ENCODE assay signal across 21 cellular contexts in the genomic region with DNA sequence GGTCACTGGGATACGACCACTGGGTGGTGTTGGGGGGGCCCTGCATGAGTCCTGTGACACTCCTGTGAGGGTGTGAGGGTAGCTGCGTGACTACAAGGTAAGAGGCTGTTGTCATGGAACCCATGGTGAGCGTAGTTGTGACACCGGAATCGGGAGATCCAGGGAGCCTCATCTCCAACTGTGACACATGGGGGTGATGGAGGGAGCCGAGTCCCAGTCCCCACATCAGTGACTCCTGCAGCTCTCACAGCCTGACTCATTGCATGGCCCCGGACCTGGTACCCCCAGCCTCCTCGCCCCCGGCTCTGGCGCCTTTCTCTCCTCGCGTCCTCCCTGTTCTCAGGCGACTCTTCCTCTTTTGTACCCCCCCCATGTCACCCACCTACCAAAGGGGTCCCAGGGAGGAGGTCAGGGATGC. TPM values are rescaled to one million over a fixed set of nuclear protein-coding genes. Genes with fewer than 3 reads are reported as not detected.
DNase-seq lines count a peak whose midpoint lies in the region; ATAC-seq and TF ChIP-seq lines count a peak whose summit lies in the region.
"Had no signal": no experiment of that assay in that cellular context is flagged by ENCODE, and none has a peak within 500 bp of the region (broad histone marks: within the 10 kb centered on the region; RNA-seq: fewer than 3 reads in every experiment).

No MANE protein-coding gene starts in this region.

- POLR2A ChIA-PET in Caco-2 (lab: Charles Lee) = no interaction called here

- no peak overlapping the region for H3K9ac ChIP-seq in stomach smooth muscle (ENCODE audit: low read length in 2 of 2)

- H3K27ac Mint-ChIP-seq in Caco-2 (ENCODE audit: unreplicated experiment) (peak overlapping the region; percentile 40), brain (peak overlapping the region in 3 of 5 experiments; percentile 52 to 91 (median 83))
- H3K27ac Mint-ChIP-seq: activated CD4-positive, alpha-beta T cell treated with anti-CD3 and anti-CD28 coated beads for 36 hours had no signal

- H3K9me3 Mint-ChIP-seq in Caco-2 (ENCODE audit: unreplicated experiment) (no peaks in the 10 kb centered on the region), brain (no peaks in the 10 kb centered on the region)
- H3K9me3 Mint-ChIP-seq: stimulated activated effector memory CD8-positive, alpha-beta T cell treated with anti-CD3 and anti-CD28 coated beads, Interleukin-12 subunit alpha, Interleukin-12 subunit beta, amount 100 ng/mL, for 72 hours had no signal

- H3K4me1 ChIP-seq in Caco-2 (peaks cover 53% of the 10 kb centered on the region), lower lobe of right lung (peaks cover 42% of the 10 kb centered on the region), stomach smooth muscle (ENCODE audit: control insufficient read depth, insufficient read depth, low read length) (peaks cover 69% of the 10 kb centered on the region)

- DNase-seq in Caco-2 (no peak), lower lobe of right lung (no peak), KG1 (lab: John Stamatoyannopoulos, UW) (no peak), cerebellar cortex (ENCODE audit: low spot score) (no peak), KBM-7 (no peak), NCI-H446 treated with DMSO at 0.1 percent for 48 hours (lab: John Stamatoyannopoulos, UW) (no peak)
- DNase-seq: activated CD4-positive, alpha-beta T cell treated with anti-CD3 and anti-CD28 coated beads for 36 hours; COR-L47; dermis blood vessel endothelial cell; EL; head of caudate nucleus; islet precursor cell; NCI-H146; NCI-H510A had no signal

- TF ChIP-seq CTCF in Caco-2 (IDR thresholded peaks at IDR 0.05; ENCODE audit: insufficient read depth in 1 of 2, low read depth in 1 of 2, low read length in 1 of 2, severe bottlenecking in 1 of 2, unreplicated experiment in 1 of 2) (no peak), brain (conservative IDR thresholded peaks at IDR 0.05) (no peak), lower lobe of right lung (IDR thresholded peaks at IDR 0.05) (no peak)

- no TSS peak for BruUV-seq in Caco-2 (replicated peaks; lab: Mats Ljungman, UMichigan)

- intact Hi-C loops in Caco-2 (cut with micrococcal nuclease; ENCODE audit: unreplicated experiment) (no loop called here), lower lobe of right lung (cut with DNase I) (no loop called here)

- peaks cover 30% of the 10 kb centered on the region for H3K4me1 Mint-ChIP-seq in Caco-2 (ENCODE audit: low read depth, unreplicated experiment)
- peaks cover 51% of the 10 kb centered on the region for H3K4me1 Mint-ChIP-seq in brain

- no peaks in the 10 kb centered on the region for H3K9me3 ChIP-seq in Caco-2
- no peaks in the 10 kb centered on the region for H3K9me3 ChIP-seq in lower lobe of right lung
- no peaks in the 10 kb centered on the region for H3K9me3 ChIP-seq in stomach smooth muscle (ENCODE audit: control insufficient read depth in 2 of 2, low read length in 2 of 2)
- H3K9me3 ChIP-seq: spleen had no signal

- in situ Hi-C loops in KBM-7 (cut with MboI; ENCODE audit: low pct_unique_long_range_greater_than_20kb, low sequenced_read_pairs) = no loop called here

- H3K27ac ChIP-seq in lower lobe of right lung (peak overlapping the region; percentile 41), stomach smooth muscle (ENCODE audit: low read length) (peak overlapping the region; percentile 67)
- H3K27ac ChIP-seq: spleen had no signal

- CTCF ChIA-PET in Caco-2 (lab: Charles Lee) = interaction anchor here (0.9 to 1.8 kb wide), 5 partner anchors 9 to 36 kb away, joined by 3 to 6 read pairs (median 6); no protein-coding TSS in a partner anchor

- H3K36me3 ChIP-seq in Caco-2 (ENCODE audit: control insufficient read depth, insufficient read depth, low read length) (no peaks in the 10 kb centered on the region), lower lobe of right lung (no peaks in the 10 kb centered on the region), stomach smooth muscle (ENCODE audit: control insufficient read depth in 2 of 2, insufficient read depth in 2 of 2, low read length in 2 of 2) (no peaks in the 10 kb centered on the region)
- H3K36me3 ChIP-seq: spleen had no signal

- H3K36me3 Mint-ChIP-seq in Caco-2 (ENCODE audit: insufficient read depth, unreplicated experiment) = no peaks in the 10 kb centered on the region
- no peaks in the 10 kb centered on the region for H3K36me3 Mint-ChIP-seq in brain
- H3K36me3 Mint-ChIP-seq: stimulated activated effector memory CD8-positive, alpha-beta T cell treated with anti-CD3 and anti-CD28 coated beads, Interleukin-12 subunit alpha, Interleukin-12 subunit beta, amount 100 ng/mL, for 72 hours had no signal

- no peaks in the 10 kb centered on the region for H3K27me3 Mint-ChIP-seq in Caco-2 (ENCODE audit: insufficient read depth, unreplicated experiment)
- H3K27me3 Mint-ChIP-seq in brain = peaks cover 4% of the 10 kb centered on the region
- H3K27me3 Mint-ChIP-seq: activated CD4-positive, alpha-beta T cell treated with anti-CD3 and anti-CD28 coated beads for 36 hours had no signal

- H3K27me3 ChIP-seq in Caco-2 (replicated peaks; ENCODE audit: control insufficient read depth, insufficient read depth, low read length) (no peaks in the 10 kb centered on the region), lower lobe of right lung (ENCODE audit: low read depth) (no peaks in the 10 kb centered on the region), stomach smooth muscle (ENCODE audit: control insufficient read depth in 1 of 2, insufficient read depth in 2 of 2, low read length in 2 of 2) (no peaks in the 10 kb centered on the region)
- H3K27me3 ChIP-seq: spleen had no signal

- no peak overlapping the region for H3K4me3 ChIP-seq in Caco-2 (ENCODE audit: low read depth, low read length)
- H3K4me3 ChIP-seq in lower lobe of right lung = no peak overlapping the region
- H3K4me3 ChIP-seq in stomach smooth muscle (ENCODE audit: low read length in 2 of 2) = peak overlapping the region in 1 of 2 donors; percentile 52
- H3K4me3 ChIP-seq: spleen had no signal

- ATAC-seq in lower lobe of right lung = no peak
- ATAC-seq: activated CD4-positive, alpha-beta T cell treated with anti-CD3 and anti-CD28 coated beads for 36 hours; stimulated activated effector memory CD8-positive, alpha-beta T cell treated with anti-CD3 and anti-CD28 coated beads, Interleukin-12 subunit alpha, Interleukin-12 subunit beta, amount 100 ng/mL, for 72 hours had no signal

- H3K4me3 Mint-ChIP-seq in Caco-2 (ENCODE audit: unreplicated experiment) (no peak overlapping the region), brain (no peak overlapping the region)
- H3K4me3 Mint-ChIP-seq: activated CD4-positive, alpha-beta T cell treated with anti-CD3 and anti-CD28 coated beads for 36 hours; stimulated activated effector memory CD8-positive, alpha-beta T cell treated with anti-CD3 and anti-CD28 coated beads, Interleukin-12 subunit alpha, Interleukin-12 subunit beta, amount 100 ng/mL, for 72 hours had no signal

RNA-seq across cellular contexts. Expression of gene CDH16, which starts 14.2 kb away (rescaled TPM):
- total RNA-seq in Caco-2 (2022) = 0.48 and 0.81 TPM in 2 replicates
- polyA plus RNA-seq in brain (ENCODE audit: insufficient read depth, low read depth, low replicate concordance) = not detected
- not detected for total RNA-seq in lower lobe of right lung
- total RNA-seq: activated CD4-positive, alpha-beta T cell treated with anti-CD3 and anti-CD28 coated beads for 36 hours; astrocyte; mononuclear cell; osteoblast; spleen had no signal
- polyA plus RNA-seq: spleen had no signal

RNA-seq across cellular contexts. Expression of gene RRAD, which starts 20.9 kb away (rescaled TPM):
- total RNA-seq in Caco-2 (2022) (0.53 and 1.1 TPM in 2 replicates), lower lobe of right lung (11.8 TPM)
- 2.1 TPM for polyA plus RNA-seq in brain (ENCODE audit: insufficient read depth, low read depth, low replicate concordance)

RNA-seq across cellular contexts. Expression of gene PDP2, which starts 24.1 kb away (rescaled TPM):
- total RNA-seq in Caco-2 (2022) (37.7 and 44.4 TPM in 2 replicates), lower lobe of right lung (16.9 TPM)
- 9.4 TPM for polyA plus RNA-seq in brain (ENCODE audit: insufficient read depth, low read depth, low replicate concordance)

RNA-seq across cellular contexts. Expression of gene CIAO2B, which starts 29.8 kb away (rescaled TPM):
- 117 and 119 TPM in 2 replicates for total RNA-seq in Caco-2 (2022)
- polyA plus RNA-seq in brain (ENCODE audit: insufficient read depth, low read depth, low replicate concordance) = 309 TPM
- total RNA-seq in lower lobe of right lung = 76.8 TPM

RNA-seq across cellular contexts. Expression of gene CES2, which starts 30.9 kb away (rescaled TPM):
- 45.5 and 48.4 TPM in 2 replicates for total RNA-seq in Caco-2 (2022)
- polyA plus RNA-seq in brain (ENCODE audit: insufficient read depth, low read depth, low replicate concordance) = 37.5 TPM
- 35.1 TPM for total RNA-seq in lower lobe of right lung
